In the genomic region with DNA sequence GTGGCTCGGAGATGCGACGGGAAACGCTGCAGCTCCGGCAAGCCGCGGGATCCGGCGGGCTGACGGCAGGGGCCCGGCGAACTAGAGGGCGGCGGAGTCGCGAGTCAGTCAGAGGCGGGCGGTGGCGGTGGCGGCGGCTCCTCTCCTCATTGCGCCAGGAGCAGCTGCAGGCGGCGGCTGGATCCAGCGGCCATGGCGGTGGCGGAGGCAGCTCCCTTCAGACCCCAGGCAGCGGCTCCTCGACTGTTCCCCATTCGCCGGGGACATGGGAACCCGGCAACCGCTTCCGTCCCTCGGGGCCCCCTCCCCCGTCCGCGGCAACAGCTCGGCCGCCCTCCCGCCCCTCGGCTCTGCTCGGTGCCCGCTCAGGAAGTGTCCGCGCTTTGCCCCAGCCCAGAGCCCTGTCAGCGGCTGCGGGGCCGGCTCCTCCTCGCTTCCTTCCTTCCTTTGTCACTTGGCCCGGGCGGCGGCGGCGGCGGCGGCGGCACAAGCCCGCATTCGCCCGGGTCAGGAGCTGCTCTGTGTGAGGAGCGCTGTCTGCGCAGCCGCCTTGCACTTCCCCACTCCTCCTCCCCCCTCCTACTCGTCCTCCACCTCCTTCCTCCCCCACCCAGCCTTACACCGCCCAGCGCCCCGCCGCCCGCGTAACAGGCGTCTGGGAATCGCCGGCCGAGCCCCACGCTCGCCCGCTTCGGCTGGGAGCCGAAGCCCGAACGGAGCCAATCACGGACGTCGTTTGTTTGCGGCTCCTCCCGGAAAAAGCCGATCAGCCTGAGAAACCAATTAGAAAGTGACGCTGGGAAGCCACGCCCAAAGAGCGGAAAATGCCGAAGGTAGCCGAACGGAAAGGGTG, we compare ENCODE assay signal across 8 cellular contexts. TPM values are rescaled to one million over a fixed set of nuclear protein-coding genes. Genes with fewer than 3 reads are reported as not detected.
A peak's percentile ranks its signal among the peaks of the same experiment; 100 is the strongest.
DNase-seq lines count a peak whose midpoint lies in the region; ATAC-seq and TF ChIP-seq lines count a peak whose summit lies in the region.

A gene (minus strand): TSS at position 525 of the 853 bp plus-strand sequence. CDS start 1,013 bp downstream, outside the sequence.

- no peaks in the 10 kb centered on the region for H3K27me3 ChIP-seq in CD4-positive, alpha-beta memory T cell (ENCODE audit: insufficient read depth, low read length)
- no peaks in the 10 kb centered on the region for H3K27me3 ChIP-seq in Panc1 (ENCODE audit: control insufficient read depth, insufficient read depth, low read length)
- H3K27me3 ChIP-seq in neuronal stem cell (ENCODE audit: control insufficient read depth in 3 of 3, insufficient read depth in 3 of 3, low read depth in 1 of 3, low read length in 3 of 3) = no peaks in the 10 kb centered on the region
- no peaks in the 10 kb centered on the region for H3K27me3 ChIP-seq in testis

- H2AFZ ChIP-seq in neuronal stem cell (ENCODE audit: low read length) = peak within 1 kb of the TSS; percentile 93

- H3K4me1 ChIP-seq in CD4-positive, alpha-beta memory T cell (ENCODE audit: insufficient read depth, low read length) = peaks cover 44% of the 10 kb centered on the region
- H3K4me1 ChIP-seq in Panc1 (ENCODE audit: control insufficient read depth, insufficient read depth, low read length) (peaks cover 4% of the 10 kb centered on the region; the same call in 1 of the 2 replicates), neuronal stem cell (ENCODE audit: control insufficient read depth in 2 of 2, insufficient read depth in 1 of 2, low read depth in 1 of 2, low read length in 2 of 2) (peaks cover 0 to 2% of the 10 kb centered on the region in 2 donors), testis (peaks cover 15% of the 10 kb centered on the region)

- ATAC-seq in GM19438 (IDR thresholded peaks at IDR 0.05; ENCODE audit: low read depth, unreplicated experiment) (peak; percentile 34), HG03571 (IDR thresholded peaks at IDR 0.05; ENCODE audit: unreplicated experiment) (peak; percentile 10), Panc1 (peak; percentile 87)

- TF ChIP-seq POLR2A in testis (IDR thresholded peaks at IDR 0.05) = peak; percentile 81

- no peaks in the 10 kb centered on the region for H3K9me3 ChIP-seq in CD4-positive, alpha-beta memory T cell (ENCODE audit: control insufficient read depth in 1 of 2, low read length in 2 of 2)
- H3K9me3 ChIP-seq in Panc1 (ENCODE audit: control insufficient read depth, insufficient read depth, low read depth, low read length) (no peaks in the 10 kb centered on the region), neuronal stem cell (replicated peaks in 1 of 2; ENCODE audit: control insufficient read depth in 2 of 2, insufficient read depth in 1 of 2, low read depth in 1 of 2, low read length in 2 of 2) (no peaks in the 10 kb centered on the region), testis (no peaks in the 10 kb centered on the region)

- peak within 1 kb of the TSS; percentile 95 for H2AK5ac ChIP-seq in neuronal stem cell (ENCODE audit: low read depth, low read length)

- peak within 1 kb of the TSS; percentile 98 for H2BK15ac ChIP-seq in neuronal stem cell (ENCODE audit: low read length)

- CTCF ChIA-PET in CD4-positive, alpha-beta memory T cell (lab: Charles Lee; ENCODE audit: partially characterized antibody) = interaction anchor here (1.4 to 2.1 kb wide), 3 partner anchors 21 to 323 kb away, joined by 5 read pairs; no protein-coding TSS in a partner anchor
- CTCF ChIA-PET in Panc1 (lab: Charles Lee) = no interaction called here

- H3K27me3 Mint-ChIP-seq in CD4-positive, alpha-beta memory T cell = peaks cover 0 to 2% of the 10 kb centered on the region in 2 donors

- H3K4me1 Mint-ChIP-seq in CD4-positive, alpha-beta memory T cell = peaks cover 14 to 39% (median 22%) of the 10 kb centered on the region in 4 donors

- TF ChIP-seq CTCF in Panc1 (IDR thresholded peaks at IDR 0.05) (no peak), testis (IDR thresholded peaks at IDR 0.05) (no peak)

- peak; percentile 79 to 100 (median 84) for DNase-seq in CD4-positive, alpha-beta memory T cell
- DNase-seq in Panc1 (ENCODE audit: low read depth, low spot score) (no peak), fibroblast of the conjunctiva (ENCODE audit: low read depth) (peak; percentile 24), neuronal stem cell (ENCODE audit: low spot score) (peak; percentile 77), testis (no peak)
- DNase-seq in activated effector memory CD4-positive, alpha-beta T cell treated with anti-CD3 and anti-CD28 coated beads, Interleukin-2, amount 50 U/mL, for 16 hours = peak; percentile 99

- POLR2A ChIA-PET in CD4-positive, alpha-beta memory T cell (lab: Charles Lee; ENCODE audit: partially characterized antibody) = interaction anchor here (0.7 to 3.2 kb wide), 24 partner anchors 10 to 853 kb away, joined by 3 to 47 read pairs (median 6); a partner anchor contains a TSS
- POLR2A ChIA-PET in Panc1 (lab: Charles Lee) = interaction anchor here (0.5 to 1.4 kb wide), 2 partner anchors 8 to 16 kb away, joined by 3 to 6 read pairs; no protein-coding TSS in a partner anchor

- intact Hi-C loops in CD4-positive, alpha-beta memory T cell (cut with micrococcal nuclease) = loop anchor here (1.0 to 10.0 kb wide), 16 partner anchors 53 to 1741 kb away; a partner anchor contains a TSS
- intact Hi-C loops in Panc1 (cut with micrococcal nuclease; ENCODE audit: unreplicated experiment) (loop anchor here (10.0 kb wide), 1 partner anchor 199 kb away; no protein-coding TSS in a partner anchor), testis (cut with DNase I; ENCODE audit: low total_unique reads) (no loop called here)

- peak within 1 kb of the TSS; percentile 99 for H4K91ac ChIP-seq in neuronal stem cell (ENCODE audit: low read depth, low read length, poor library complexity)

- peak within 1 kb of the TSS; percentile 100 for H3K4ac ChIP-seq in neuronal stem cell (ENCODE audit: low read length)

- H3K23ac ChIP-seq in neuronal stem cell (ENCODE audit: low read depth, low read length, poor library complexity) = peak within 1 kb of the TSS; percentile 99

- H3K27ac ChIP-seq in CD4-positive, alpha-beta memory T cell (ENCODE audit: low read depth, low read length) = peak within 1 kb of the TSS; percentile 96
- H3K27ac ChIP-seq in Panc1 (ENCODE audit: low read length) (peak within 1 kb of the TSS; percentile 93), neuronal stem cell (replicated peaks; ENCODE audit: low read length) (peak within 1 kb of the TSS; percentile 100), testis (peak within 1 kb of the TSS; percentile 98 to 100)

- H2BK12ac ChIP-seq in neuronal stem cell (ENCODE audit: low read length) = peak within 1 kb of the TSS; percentile 73

- H3K4me3 Mint-ChIP-seq in CD4-positive, alpha-beta memory T cell = peak within 1 kb of the TSS in 1 of 8 donors; percentile 95

- H2BK120ac ChIP-seq in neuronal stem cell (ENCODE audit: low read depth, low read length) = peak within 1 kb of the TSS; percentile 100

- peaks cover 3% of the 10 kb centered on the region for H3K79me1 ChIP-seq in neuronal stem cell (ENCODE audit: low read depth, low read length)

- peak within 1 kb of the TSS; percentile 66 for H3K4me2 ChIP-seq in neuronal stem cell (ENCODE audit: insufficient read depth, low read length, poor library complexity, severe bottlenecking)

- H3K14ac ChIP-seq in neuronal stem cell (ENCODE audit: low read length) = peak within 1 kb of the TSS; percentile 98

- H4K8ac ChIP-seq in neuronal stem cell (ENCODE audit: low read depth, low read length) = peak within 1 kb of the TSS; percentile 65

- peak within 1 kb of the TSS; percentile 100 for H2BK5ac ChIP-seq in neuronal stem cell (ENCODE audit: low read length)

- peaks cover 0 to 4% (median 0%) of the 10 kb centered on the region in 8 donors for H3K9me3 Mint-ChIP-seq in CD4-positive, alpha-beta memory T cell

- peak within 1 kb of the TSS in 1 of 7 donors; percentile 98 for H3K27ac Mint-ChIP-seq in CD4-positive, alpha-beta memory T cell

- peak within 1 kb of the TSS; percentile 99 for H3K9ac ChIP-seq in neuronal stem cell (ENCODE audit: low read depth, low read length, poor library complexity)

- no peaks in the 10 kb centered on the region for H3K36me3 ChIP-seq in CD4-positive, alpha-beta memory T cell (ENCODE audit: insufficient read depth, low read length)
- H3K36me3 ChIP-seq in Panc1 (ENCODE audit: control insufficient read depth, insufficient read depth, low read length) (peaks cover 4% of the 10 kb centered on the region; the same call in 1 of the 2 replicates), neuronal stem cell (replicated peaks in 1 of 2; ENCODE audit: control insufficient read depth in 2 of 2, insufficient read depth in 2 of 2, low read length in 2 of 2) (peaks cover 0 to 24% of the 10 kb centered on the region in 2 donors), testis (ENCODE audit: low read depth, missing control alignments) (no peaks in the 10 kb centered on the region)

- in situ Hi-C loops in Panc1 (cut with HindIII; ENCODE audit: low pct_unique_long_range_greater_than_20kb, low sequenced_read_pairs) = no loop called here

- H3K18ac ChIP-seq in neuronal stem cell (ENCODE audit: low read length) = peak within 1 kb of the TSS; percentile 100

- BruUV-seq in Panc1 (replicated peaks; lab: Mats Ljungman, UMichigan) = no TSS peak

- H3K36me3 Mint-ChIP-seq in CD4-positive, alpha-beta memory T cell = peaks cover 6 to 12% of the 10 kb centered on the region in 2 donors

- H3K4me3 ChIP-seq in CD4-positive, alpha-beta memory T cell (ENCODE audit: low read length in 2 of 2) = peak within 1 kb of the TSS; percentile 83 to 89
- H3K4me3 ChIP-seq in Panc1 (ENCODE audit: low read depth in 2 of 2, low read length in 2 of 2) = peak within 1 kb of the TSS; percentile 81 to 98
- peak within 1 kb of the TSS; percentile 84 to 87 for H3K4me3 ChIP-seq in neuronal stem cell (ENCODE audit: low read length in 2 of 2)
- H3K4me3 ChIP-seq in testis = peak within 1 kb of the TSS; percentile 88 to 90

- WGBS in neuronal stem cell (ENCODE audit: extremely low coverage in 2 of 2, insufficient read length in 2 of 2, insufficient replicate concordance in 1 of 2), 2 donors = no CpG with 5 or more reads among the region's 94 CpGs
- WGBS in testis, 2 donors = 1% methylated on average over 46 to 65 of the region's 94 CpGs

RNA-seq across cellular contexts. Expression of the gene that starts here (rescaled TPM):
- 10 to 100 TPM; 33.4 to 35.0 TPM for total RNA-seq in CD4-positive, alpha-beta memory T cell
- 10 to 100 TPM; 10.4 to 17.6 TPM for polyA plus RNA-seq in CD4-positive, alpha-beta memory T cell
- total RNA-seq in Panc1 (2021; ENCODE audit: unreplicated experiment) (35.3 TPM), testis (10 to 100 TPM; 65.1 to 73.1 TPM)
- 14.5 TPM for polyA plus RNA-seq in Panc1 (2012; ENCODE audit: insufficient read length)
- polyA plus RNA-seq in neuronal stem cell (2013, experiment 1 of 2) = 52.8 TPM
- 57.4 TPM for polyA plus RNA-seq in neuronal stem cell (2013, experiment 2 of 2)
- polyA plus RNA-seq in testis (ENCODE audit: insufficient read depth, low read depth, low replicate concordance) = 64.9 TPM

Comparison
In these comparisons a context has a peak if more than half of its experiments do, and no peak if none do; other contexts are left out.
1. DNase-seq: peak in CD4-positive, alpha-beta memory T cell (5 of 5), activated effector memory CD4-positive, alpha-beta T cell treated with anti-CD3 and anti-CD28 coated beads, Interleukin-2, amount 50 U/mL, for 16 hours (single experiment), fibroblast of the conjunctiva (single experiment) and neuronal stem cell (single experiment); none in Panc1 (single experiment) and testis (single experiment).
2. ATAC-seq: peak in every context shown above with its lines; median percentile 87 in Panc1; 34 in GM19438; 10 in HG03571.
3. Peak in every context shown above with its lines, with median percentiles within 50 percentile points of each other: H3K27ac ChIP-seq and H3K4me3 ChIP-seq.